In genomic region chr15:76384409-76384808, GRCh38 we compare ENCODE assay signal across 34 cellular contexts. TPM values are rescaled to one million over a fixed set of nuclear protein-coding genes. Genes with fewer than 3 reads are reported as not detected.
DNase-seq lines count a peak whose midpoint lies in the region; ATAC-seq, FAIRE-seq and TF ChIP-seq lines count a peak whose summit lies in the region.
"Had no signal": no experiment of that assay in that cellular context is flagged by ENCODE, and none has a peak within 500 bp of the region (broad histone marks: within the 10 kb centered on the region; RNA-seq: fewer than 3 reads in every experiment).

No MANE protein-coding gene starts in this region.

- H3K27ac ChIP-seq in HepG2 (ENCODE audit: extremely low read length, insufficient read depth, low read length): no peak overlapping the region
- no peak overlapping the region for H3K27ac ChIP-seq in right lobe of liver
- no peak overlapping the region for H3K27ac ChIP-seq in A549
- H3K27ac ChIP-seq in IMR-90 (ENCODE audit: insufficient read depth, low read length): no peak overlapping the region
- H3K27ac ChIP-seq in K562 (ENCODE audit: extremely low read depth, low read depth, low read length): no peak overlapping the region
- H3K27ac ChIP-seq in SK-N-SH (ENCODE audit: low read depth in 2 of 2, low read length in 1 of 2): no peak overlapping the region
- no peak overlapping the region for H3K27ac ChIP-seq in small intestine (ENCODE audit: low read depth in 1 of 2, low read length in 1 of 2)
- H3K27ac ChIP-seq: 22Rv1; BLaER1; BLaER1 treated with 17β-estradiol and CSF1 and Interleukin-3, amounts not matched to agents 10 nM and 100 nM; C4-2B had no signal

- CTCF ChIA-PET in HepG2 (lab: Yijun Ruan, JAX; ENCODE audit: low intra/inter-chr PET ratio, low total read pairs): no interaction called here
- CTCF ChIA-PET in A549 (lab: Yijun Ruan, JAX): interaction anchor here (1.3 to 1.8 kb wide), 2 partner anchors 10 to 30 kb away, joined by 3 to 5 read pairs; no protein-coding TSS in a partner anchor
- CTCF ChIA-PET in IMR-90 (lab: Yijun Ruan, JAX): no interaction called here
- CTCF ChIA-PET in K562 (lab: Yijun Ruan, JAX; ENCODE audit: low intra/inter-chr PET ratio): no interaction called here
- CTCF ChIA-PET in SK-N-SH (lab: Yijun Ruan, JAX): interaction anchor here (1.2 kb wide), 1 partner anchor 15 kb away, joined by 3 read pairs; no protein-coding TSS in a partner anchor

- intact Hi-C loops in HepG2 (cut with micrococcal nuclease; ENCODE audit: unreplicated experiment) (no loop called here), right lobe of liver (cut with DNase I) (no loop called here), IMR-90 (cut with micrococcal nuclease) (no loop called here), K562 (cut with micrococcal nuclease) (no loop called here)

- H3K56ac ChIP-seq in IMR-90 (ENCODE audit: extremely low read depth, insufficient read depth, low read length): no peak overlapping the region

- H2AFZ ChIP-seq in HepG2 (ENCODE audit: low read length) (no peak overlapping the region), IMR-90 (replicated peaks; ENCODE audit: low read length, poor library complexity) (no peak overlapping the region), K562 (ENCODE audit: low read depth, low read length) (no peak overlapping the region), SK-N-SH (ENCODE audit: low read depth) (no peak overlapping the region)

- no peak overlapping the region for H3K18ac ChIP-seq in IMR-90 (ENCODE audit: low read depth, low read length)

- H3K4me2 ChIP-seq in HepG2 (ENCODE audit: low read depth, low read length): no peak overlapping the region
- no peak overlapping the region for H3K4me2 ChIP-seq in A549
- no peak overlapping the region for H3K4me2 ChIP-seq in IMR-90 (ENCODE audit: low read depth, low read length)
- H3K4me2 ChIP-seq in K562 (ENCODE audit: insufficient read depth, low read length): no peak overlapping the region
- H3K4me2 ChIP-seq in SK-N-SH: no peak overlapping the region
- H3K4me2 ChIP-seq: BLaER1; BLaER1 treated with 17β-estradiol and CSF1 and Interleukin-3, amounts not matched to agents 10 nM and 100 nM had no signal

- no peak overlapping the region for H2BK5ac ChIP-seq in IMR-90 (ENCODE audit: low read depth, low read length, poor library complexity, severe bottlenecking)

- H3K4me3 ChIP-seq in HepG2 (replicated peaks in 1 of 3; ENCODE audit: insufficient read depth in 1 of 3, low read depth in 2 of 3, low read length in 3 of 3): no peak overlapping the region
- H3K4me3 ChIP-seq in right lobe of liver: no peak overlapping the region
- H3K4me3 ChIP-seq in A549: no peak overlapping the region
- H3K4me3 ChIP-seq in IMR-90 (ENCODE audit: insufficient read depth, low read depth, low read length): no peak overlapping the region
- no peak overlapping the region for H3K4me3 ChIP-seq in K562
- H3K4me3 ChIP-seq in SK-N-SH (ENCODE audit: low read depth in 2 of 2, low read length in 1 of 2): no peak overlapping the region
- no peak overlapping the region for H3K4me3 ChIP-seq in small intestine (ENCODE audit: low read depth in 1 of 2, low read length in 2 of 2)
- H3K4me3 ChIP-seq: BLaER1; BLaER1 treated with 17β-estradiol and CSF1 and Interleukin-3, amounts not matched to agents 10 nM and 100 nM had no signal

- no peak overlapping the region for H4K5ac ChIP-seq in IMR-90 (ENCODE audit: low read depth, low read length)

- no peak overlapping the region for H3K4ac ChIP-seq in IMR-90 (ENCODE audit: low read depth, low read length)

- FAIRE-seq in HepG2 (lab: Jason Lieb, UNC): no peak
- FAIRE-seq in A549 (lab: Jason Lieb, UNC): no peak
- FAIRE-seq in K562 (lab: Jason Lieb, UNC): no peak
- no peak for FAIRE-seq in small intestine (lab: Jason Lieb, UNC)
- FAIRE-seq: A204.1, D721Med had no signal

- H3K79me2 ChIP-seq in HepG2 (ENCODE audit: insufficient read depth, low read length) (no peaks in the 10 kb centered on the region), K562 (ENCODE audit: control insufficient read depth, insufficient read depth, low read length) (no peaks in the 10 kb centered on the region), SK-N-SH (ENCODE audit: insufficient read depth) (no peaks in the 10 kb centered on the region)

- in situ Hi-C loops in HepG2 (cut with HindIII; ENCODE audit: extremely low pct_ligation_motif_present, low pct_unique_long_range_greater_than_20kb) (no loop called here), IMR-90 (cut with MboI; ENCODE audit: low sequenced_read_pairs) (no loop called here), K562 (cut with MboI) (no loop called here)

- POLR2A ChIA-PET in HepG2 (lab: Yijun Ruan, JAX): no interaction called here
- POLR2A ChIA-PET in A549 (lab: Yijun Ruan, JAX): no interaction called here
- POLR2A ChIA-PET in IMR-90 (lab: Charles Lee; ENCODE audit: unreplicated experiment): no interaction called here
- POLR2A ChIA-PET in K562 (lab: Yijun Ruan, JAX): interaction anchor here (0.5 kb wide), 1 partner anchor 97 kb away, joined by 3 read pairs; no protein-coding TSS in a partner anchor
- POLR2A ChIA-PET in SK-N-SH (lab: Yijun Ruan, JAX): no interaction called here

- dilution Hi-C loops in IMR-90 (cut with HindIII; ENCODE audit: low sequenced_read_pairs, unreplicated experiment): no loop called here

- TF ChIP-seq RAD21 in HepG2 (CRISPR knock-in tag; IDR thresholded peaks at IDR 0.05) (no peak), A549 (conservative IDR thresholded peaks at IDR 0.05 in 1 of 2, IDR thresholded peaks at IDR 0.05 in 1 of 2) (no peak), IMR-90 (IDR thresholded peaks at IDR 0.05; ENCODE audit: low read length) (no peak), K562 (CRISPR knock-in tag; conservative IDR thresholded peaks at IDR 0.05 in 1 of 2, IDR thresholded peaks at IDR 0.05 in 1 of 2) (no peak), SK-N-SH (IDR thresholded peaks at IDR 0.05; ENCODE audit: low read length) (no peak)

- no peak overlapping the region for H2BK120ac ChIP-seq in IMR-90 (ENCODE audit: low read depth, low read length)

- H3K9me1 ChIP-seq in IMR-90 (ENCODE audit: insufficient read depth, low read length) (no peaks in the 10 kb centered on the region; the same call in 1 of the 2 replicates), K562 (ENCODE audit: control insufficient read depth, insufficient read depth, low read length) (no peaks in the 10 kb centered on the region)

- H2AK5ac ChIP-seq in IMR-90 (ENCODE audit: low read depth, low read length): no peak overlapping the region

- no peaks in the 10 kb centered on the region for H3K9me2 ChIP-seq in SK-N-SH

- BruUV-seq in HepG2 (replicated peaks; lab: Mats Ljungman, UMichigan) (no TSS peak), IMR-90 (replicated peaks; lab: Mats Ljungman, UMichigan) (no TSS peak), K562 (replicated peaks; lab: Mats Ljungman, UMichigan) (no TSS peak)

- no peak overlapping the region for H4K8ac ChIP-seq in IMR-90 (ENCODE audit: low read depth in 2 of 2, low read length in 2 of 2)

- H3K27me3 ChIP-seq in HepG2 (ENCODE audit: control insufficient read depth in 1 of 2, insufficient read depth in 2 of 2, low read length in 2 of 2) (no peaks in the 10 kb centered on the region), right lobe of liver (no peaks in the 10 kb centered on the region), IMR-90 (ENCODE audit: control insufficient read depth, insufficient read depth, low read length) (no peaks in the 10 kb centered on the region), K562 (ENCODE audit: control insufficient read depth in 2 of 2, insufficient read depth in 2 of 2, low read length in 2 of 2) (peaks cover 3 to 9% of the 10 kb centered on the region in 2 experiments; a peak in 2 of 5 replicates), SK-N-SH (ENCODE audit: insufficient read depth) (no peaks in the 10 kb centered on the region), small intestine (ENCODE audit: control insufficient read depth in 2 of 2, insufficient read depth in 2 of 2, low read length in 2 of 2) (no peaks in the 10 kb centered on the region)
- H3K27me3 ChIP-seq: BE2C; BLaER1; BLaER1 treated with 17β-estradiol and CSF1 and Interleukin-3, amounts not matched to agents 10 nM and 100 nM had no signal

- no peak overlapping the region for H3K23ac ChIP-seq in IMR-90 (ENCODE audit: low read depth, low read length)

- H3K9ac ChIP-seq in HepG2 (ENCODE audit: insufficient read depth, low read depth, low read length) (no peak overlapping the region), IMR-90 (ENCODE audit: low read depth, low read length) (no peak overlapping the region), K562 (ENCODE audit: insufficient read depth in 1 of 2, low read depth in 2 of 2, low read length in 2 of 2) (no peak overlapping the region), SK-N-SH (no peak overlapping the region)
- H3K9ac ChIP-seq: BLaER1; BLaER1 treated with 17β-estradiol and CSF1 and Interleukin-3, amounts not matched to agents 10 nM and 100 nM had no signal

- H3F3A ChIP-seq in SK-N-SH (replicated peaks; ENCODE audit: insufficient read depth): no peaks in the 10 kb centered on the region

- H3K36me3 ChIP-seq in HepG2 (replicated peaks in 1 of 2; ENCODE audit: control insufficient read depth in 1 of 2, insufficient read depth in 2 of 2, low read length in 2 of 2) (peaks cover 0 to 1% of the 10 kb centered on the region in 2 experiments; a peak in 1 of 5 replicates), right lobe of liver (no peaks in the 10 kb centered on the region), IMR-90 (ENCODE audit: control insufficient read depth, insufficient read depth, low read length) (no peaks in the 10 kb centered on the region; the same call in 1 of the 2 replicates), K562 (ENCODE audit: control insufficient read depth, insufficient read depth, low read length) (no peaks in the 10 kb centered on the region), SK-N-SH (replicated peaks in 1 of 2; ENCODE audit: control insufficient read depth in 1 of 2, insufficient read depth in 2 of 2, low read length in 1 of 2) (no peaks in the 10 kb centered on the region), small intestine (ENCODE audit: control insufficient read depth in 2 of 2, insufficient read depth in 2 of 2, low read length in 2 of 2) (peaks cover 0 to 2% of the 10 kb centered on the region in 2 donors)
- H3K36me3 ChIP-seq: BE2C, BLaER1 had no signal

- no peaks in the 10 kb centered on the region for H3K9me3 ChIP-seq in HepG2 (ENCODE audit: low read length)
- H3K9me3 ChIP-seq in right lobe of liver: no peaks in the 10 kb centered on the region
- H3K9me3 ChIP-seq in A549: no peaks in the 10 kb centered on the region
- H3K9me3 ChIP-seq in IMR-90 (ENCODE audit: control insufficient read depth, insufficient read depth, low read length): no peaks in the 10 kb centered on the region
- no peaks in the 10 kb centered on the region for H3K9me3 ChIP-seq in K562 (replicated peaks; ENCODE audit: control insufficient read depth, insufficient read depth, low read depth, low read length)
- no peaks in the 10 kb centered on the region for H3K9me3 ChIP-seq in SK-N-SH
- H3K9me3 ChIP-seq in small intestine (ENCODE audit: control insufficient read depth, low read depth): no peaks in the 10 kb centered on the region
- H3K9me3 ChIP-seq: BLaER1; BLaER1 treated with 17β-estradiol and CSF1 and Interleukin-3, amounts not matched to agents 10 nM and 100 nM; Caco-2 had no signal

- H3K4me1 ChIP-seq in HepG2 (ENCODE audit: insufficient read depth, low read length): no peaks in the 10 kb centered on the region
- no peaks in the 10 kb centered on the region for H3K4me1 ChIP-seq in right lobe of liver
- no peaks in the 10 kb centered on the region; the same call in 2 of the 3 replicates for H3K4me1 ChIP-seq in A549
- no peaks in the 10 kb centered on the region for H3K4me1 ChIP-seq in IMR-90 (ENCODE audit: control insufficient read depth, insufficient read depth, low read length)
- H3K4me1 ChIP-seq in K562 (replicated peaks in 1 of 2; ENCODE audit: control insufficient read depth in 2 of 2, insufficient read depth in 2 of 2, low read length in 2 of 2): no peaks in the 10 kb centered on the region
- peaks cover 7 to 13% of the 10 kb centered on the region in 2 experiments; a peak in 2 of 4 replicates for H3K4me1 ChIP-seq in SK-N-SH (ENCODE audit: control insufficient read depth in 1 of 2, insufficient read depth in 2 of 2, low read depth in 1 of 2, low read length in 1 of 2)
- no peaks in the 10 kb centered on the region for H3K4me1 ChIP-seq in small intestine (ENCODE audit: control insufficient read depth in 2 of 2, insufficient read depth in 1 of 2, low read depth in 1 of 2, low read length in 1 of 2)
- H3K4me1 ChIP-seq: BE2C; BLaER1; BLaER1 treated with 17β-estradiol and CSF1 and Interleukin-3, amounts not matched to agents 10 nM and 100 nM; Caco-2 had no signal

- no peak for TF ChIP-seq EP300 in HepG2 (IDR thresholded peaks at IDR 0.05; ENCODE audit: low read depth in 2 of 2, low read length in 2 of 2)
- TF ChIP-seq EP300 in HepG2 (CRISPR knock-in tag; IDR thresholded peaks at IDR 0.05; ENCODE audit: borderline replicate concordance): no peak
- no peak for TF ChIP-seq EP300 in A549 (IDR thresholded peaks at IDR 0.05)
- no peak for TF ChIP-seq EP300 in K562 (IDR thresholded peaks at IDR 0.05; ENCODE audit: low read length)
- TF ChIP-seq EP300 in SK-N-SH (IDR thresholded peaks at IDR 0.05; ENCODE audit: borderline replicate concordance in 1 of 2, low read depth in 1 of 2, low read length in 1 of 2): no peak

- ATAC-seq in HepG2 (no peak), right lobe of liver (no peak), A549 (no peak), IMR-90 (ENCODE audit: low read depth) (no peak), K562 (no peak)
- ATAC-seq: CD8-positive, alpha-beta T cell had no signal

- DNase-seq in HepG2 (ENCODE audit: low spot score) (no peak), right lobe of liver (no peak), A549 (ENCODE audit: low read depth in 1 of 2, low spot score in 1 of 2) (no peak), IMR-90 (no peak), K562 (ENCODE audit: extremely low read depth in 1 of 4, low spot score in 3 of 4) (no peak), SK-N-SH (no peak), SW480 (ENCODE audit: low spot score) (no peak), small intestine (no peak)
- DNase-seq: 8988T; ACHN; AML-193; BE2C; C1 segment of cervical spinal cord; Caco-2; Calu3; CD4-positive, alpha-beta memory T cell; CD4-positive, alpha-beta T cell; CD4-positive, CD25-positive, alpha-beta regulatory T cell; CD8-positive, alpha-beta memory T cell; CD8-positive, alpha-beta T cell; COR-L47; DMS 273 treated with DMSO at 0.1 percent for 48 hours; DMS153; DMS53; DMS79; DMS79 treated with DMSO at 0.1 percent for 48 hours; DND-41; EL had no signal

- H4K20me1 ChIP-seq in HepG2 (ENCODE audit: insufficient read depth, low read length): no peaks in the 10 kb centered on the region
- no peaks in the 10 kb centered on the region for H4K20me1 ChIP-seq in IMR-90 (ENCODE audit: insufficient read depth, low read length)
- H4K20me1 ChIP-seq in K562 (replicated peaks; ENCODE audit: control insufficient read depth, insufficient read depth, low read length): no peaks in the 10 kb centered on the region
- no peaks in the 10 kb centered on the region for H4K20me1 ChIP-seq in SK-N-SH (ENCODE audit: insufficient read depth)
- H4K20me1 ChIP-seq: BLaER1; BLaER1 treated with 17β-estradiol and CSF1 and Interleukin-3, amounts not matched to agents 10 nM and 100 nM had no signal

- TF ChIP-seq CTCF in HepG2 (CRISPR knock-in tag; IDR thresholded peaks at IDR 0.05) (no peak), right lobe of liver (IDR thresholded peaks at IDR 0.05) (no peak), A549 (IDR thresholded peaks at IDR 0.05) (no peak), IMR-90 (conservative IDR thresholded peaks at IDR 0.05; ENCODE audit: low read depth, low read length) (no peak), K562 (IDR thresholded peaks at IDR 0.05 in 2 of 3, conservative IDR thresholded peaks at IDR 0.05 in 1 of 3; ENCODE audit: insufficient read depth in 2 of 3, low read depth in 1 of 3, low read length in 3 of 3) (no peak), SK-N-SH (IDR thresholded peaks at IDR 0.05) (no peak)

- H3K79me1 ChIP-seq in IMR-90 (ENCODE audit: low read depth in 1 of 2, low read length in 2 of 2): no peaks in the 10 kb centered on the region

- TF ChIP-seq POLR2A in HepG2 (IDR thresholded peaks at IDR 0.05; ENCODE audit: insufficient read depth in 1 of 2, low read depth in 2 of 2, low read length in 2 of 2) (no peak), right lobe of liver (IDR thresholded peaks at IDR 0.05) (no peak), A549 (IDR thresholded peaks at IDR 0.05; ENCODE audit: low read length) (no peak), IMR-90 (IDR thresholded peaks at IDR 0.05; ENCODE audit: low read depth, low read length) (no peak), K562 (conservative IDR thresholded peaks at IDR 0.05) (no peak)

- H3K14ac ChIP-seq in IMR-90 (replicated peaks; ENCODE audit: low read depth, low read length): no peak overlapping the region

- no peak overlapping the region for H2BK15ac ChIP-seq in IMR-90 (ENCODE audit: low read depth, low read length)

- H2AK9ac ChIP-seq in IMR-90 (replicated peaks; ENCODE audit: low read depth, low read length, poor library complexity): no peak overlapping the region

- no peak overlapping the region for H4K91ac ChIP-seq in IMR-90 (ENCODE audit: insufficient read depth, low read depth, low read length)

- WGBS in HepG2 (ENCODE audit: low lambda C conversion rate): 95% methylated on average over 2 of the region's 2 CpGs
- WGBS in right lobe of liver (ENCODE audit: insufficient coverage, low coverage, low lambda C conversion rate, missing lambda C conversion rate): 98% methylated on average over 2 of the region's 2 CpGs
- 91% methylated on average over 2 of the region's 2 CpGs for WGBS in A549 (ENCODE audit: missing lambda C conversion rate)
- no CpG with 5 or more reads among the region's 2 CpGs for WGBS in IMR-90 (ENCODE audit: extremely low coverage in 2 of 2, insufficient read length in 1 of 2), 2 experiments
- WGBS in K562 (ENCODE audit: insufficient coverage, low coverage, missing lambda C conversion rate): 0% methylated on average over 2 of the region's 2 CpGs
- 97% methylated on average over 2 of the region's 2 CpGs for WGBS in SK-N-SH (ENCODE audit: low lambda C conversion rate)
- WGBS in small intestine, 3 donors: 89 to 97% (median 96%) methylated on average over 2 of the region's 2 CpGs

- no peak overlapping the region for H2BK20ac ChIP-seq in IMR-90 (ENCODE audit: low read depth, low read length)

RNA-seq across cellular contexts. Expression of gene ISL2, which starts 47.8 kb away (rescaled TPM):
- 2.5 and 5.1 TPM in 2 replicates for total RNA-seq in HepG2 (2016; rRNA removed; fragmentation: Illumina TruSeq; extraction: Trizol)
- 1.5 and 2.1 TPM in 2 replicates for total RNA-seq in HepG2 (2016; cell fraction: cytosol; rRNA removed; fragmentation: Illumina TruSeq; extraction: Trizol; ENCODE audit: low read depth)
- total RNA-seq in HepG2 (2016; cell fraction: insoluble cytoplasmic fraction; rRNA removed; fragmentation: Illumina TruSeq; extraction: Trizol): 3.0 and 4.9 TPM in 2 replicates
- total RNA-seq in HepG2 (2016; cell fraction: membrane; rRNA removed; fragmentation: Illumina TruSeq; extraction: Trizol): 2.9 and 3.6 TPM in 2 replicates
- 5.5 and 5.8 TPM in 2 replicates for total RNA-seq in HepG2 (2016; cell fraction: nucleus; rRNA removed; fragmentation: Illumina TruSeq; extraction: Trizol)
- 4.3 and 6.3 TPM in 2 replicates for polyA plus RNA-seq in HepG2 (2011; rRNA removed)
- 3.7 and 5.2 TPM in 2 replicates for polyA plus RNA-seq in HepG2 (2011; cell fraction: cytosol; rRNA removed)
- 40.9 and 48.7 TPM in 2 replicates for polyA plus RNA-seq in HepG2 (2011; cell fraction: nucleus; rRNA removed)
- polyA plus RNA-seq in HepG2 (2012): 3.6 and 6.5 TPM in 2 replicates
- 1.7 and 2.0 TPM in 2 replicates for polyA plus RNA-seq in HepG2 (2016; cell fraction: cytosol; fragmentation: Illumina TruSeq; extraction: Trizol; ENCODE audit: low read depth)
- polyA plus RNA-seq in HepG2 (2016; cell fraction: insoluble cytoplasmic fraction; fragmentation: Illumina TruSeq; extraction: Trizol; ENCODE audit: low read depth): 3.6 and 3.7 TPM in 2 replicates
- polyA plus RNA-seq in HepG2 (2016; cell fraction: membrane; fragmentation: Illumina TruSeq; extraction: Trizol; ENCODE audit: low read depth): 1.8 and 2.1 TPM in 2 replicates
- polyA plus RNA-seq in HepG2 (2016; cell fraction: nucleus; fragmentation: Illumina TruSeq; extraction: Trizol; ENCODE audit: insufficient read depth, low read depth): 13.2 TPM in 2 replicates
- polyA minus RNA-seq in HepG2 (2011; rRNA and poly(A)+ RNA removed; ENCODE audit: low replicate concordance): 1.7 and 9.6 TPM in 2 replicates
- 4.3 and 7.4 TPM in 2 replicates for polyA minus RNA-seq in HepG2 (2011; cell fraction: cytosol; rRNA and poly(A)+ RNA removed)
- 8.9 and 12.7 TPM in 2 replicates for polyA minus RNA-seq in HepG2 (2011; cell fraction: nucleus; rRNA and poly(A)+ RNA removed)
- total RNA-seq in right lobe of liver: not detected
- polyA plus RNA-seq in A549 (2011; rRNA removed): 2.6 TPM in 2 replicates
- polyA plus RNA-seq in A549 (2012; cell fraction: cytosol; rRNA removed): 6.5 and 7.1 TPM in 2 replicates
- polyA plus RNA-seq in A549 (2012; cell fraction: nucleus; rRNA removed): 27.0 and 30.9 TPM in 2 replicates
- 2.6 to 3.8 TPM (median 3.2 TPM) in 3 replicates for polyA plus RNA-seq in A549 (2017; fragmentation: RNase III; extraction: RNeasy Plus Mini Kit Qiagen cat#74134 plus additional on column Dnase treatment)
- 2.5 and 3.2 TPM in 2 replicates for polyA minus RNA-seq in A549 (2011; rRNA and poly(A)+ RNA removed)
- 1.1 and 1.3 TPM in 2 replicates for total RNA-seq in IMR-90 (2012; rRNA removed)
- 2.5 and 3.6 TPM in 2 replicates for polyA plus RNA-seq in IMR-90 (2012; rRNA removed)
- polyA plus RNA-seq in IMR-90 (2012; cell fraction: cytosol; rRNA removed): 2.0 and 3.7 TPM in 2 replicates
- 17.3 and 24.8 TPM in 2 replicates for polyA plus RNA-seq in IMR-90 (2012; cell fraction: nucleus; rRNA removed; ENCODE audit: low replicate concordance)
- total RNA-seq in K562 (2011; cell fraction: chromatin; rRNA removed; ENCODE audit: low replicate concordance): 15.2 and 35.8 TPM in 2 replicates
- 27.8 and 28.4 TPM in 2 replicates for total RNA-seq in K562 (2011; cell fraction: nucleolus; rRNA removed)
- total RNA-seq in K562 (2011; cell fraction: nucleoplasm; rRNA removed): 14.1 and 16.9 TPM in 2 replicates
- 15.7 and 16.7 TPM in 2 replicates for total RNA-seq in K562 (2014; rRNA removed)
- total RNA-seq in K562 (2014; rRNA removed; fragmentation: Illumina TruSeq; extraction: Trizol): 2.9 and 3.4 TPM in 2 replicates
- total RNA-seq in K562 (2015; rRNA removed; fragmentation: Illumina TruSeq; extraction: Trizol): 4.7 and 4.8 TPM in 2 replicates
- total RNA-seq in K562 (2021): 17.6 and 23.7 TPM in 2 replicates
- polyA plus RNA-seq in K562 (2011; rRNA removed): 4.0 and 5.7 TPM in 2 replicates
- polyA plus RNA-seq in K562 (2011; cell fraction: cytosol; rRNA removed): 11.2 and 13.3 TPM in 2 replicates
- 44.7 and 63.1 TPM in 2 replicates for polyA plus RNA-seq in K562 (2011; cell fraction: nucleus; rRNA removed)
- 7.7 and 17.9 TPM in 2 replicates for polyA plus RNA-seq in K562 (2012)
- 4.0 and 9.0 TPM in 2 replicates for polyA plus RNA-seq in K562 (2014; fragmentation: Illumina TruSeq; extraction: Trizol)
- polyA plus RNA-seq in K562 (2014; fragmentation: Nextera tagmentation; extraction: Ambion mirVana): under 1 TPM; 0.15 to 0.35 TPM
- 16.7 and 17.0 TPM in 2 replicates for polyA plus RNA-seq in K562 (2014; rRNA removed)
- polyA minus RNA-seq in K562 (2011; rRNA and poly(A)+ RNA removed): 3.1 and 3.9 TPM in 2 replicates
- 4.4 and 9.8 TPM in 2 replicates for polyA minus RNA-seq in K562 (2011; cell fraction: cytosol; rRNA and poly(A)+ RNA removed)
- polyA minus RNA-seq in K562 (2011; cell fraction: nucleus; rRNA and poly(A)+ RNA removed): 16.2 and 19.0 TPM in 2 replicates
- 3.5 and 6.0 TPM in 2 replicates for polyA plus RNA-seq in SK-N-SH (2012; rRNA removed)
- 2.2 and 3.2 TPM in 2 replicates for polyA plus RNA-seq in SK-N-SH (2012; cell fraction: cytosol; rRNA removed)
- 23.1 and 25.6 TPM in 2 replicates for polyA plus RNA-seq in SK-N-SH (2012; cell fraction: nucleus; rRNA removed)
- polyA plus RNA-seq in small intestine: 1 to 10 TPM in 1 of 3 donors, under 1 TPM in 1, not detected in 1; 0.54 to 1.4 TPM
- total RNA-seq: CD4-positive, alpha-beta memory T cell; CD4-positive, alpha-beta T cell; CD8-positive, alpha-beta T cell had no signal
- polyA plus RNA-seq: CD4-positive, alpha-beta memory T cell; CD4-positive, CD25-positive, alpha-beta regulatory T cell; CD8-positive, alpha-beta memory T cell had no signal

Comparison
In these comparisons a context has a peak if more than half of its experiments do, and no peak if none do; other contexts are left out.
1. CTCF ChIA-PET loops: an anchor here in A549 (1.3 to 1.8 kb wide) and SK-N-SH (1.2 kb wide); none called in HepG2, IMR-90 and K562.
2. Of the 241 proteins assayed by ChIP-seq in both HepG2 and K562: peak only in HepG2: MAFK; only in K562: none; in both: MAFF; in neither: 239.